Comparison of ENCODE assay signal across 10 cellular contexts in genomic region chr10:133325392-133325760, GRCh38. TPM values are rescaled to one million over a fixed set of nuclear protein-coding genes. Genes with fewer than 3 reads are reported as not detected.
DNase-seq lines count a peak whose midpoint lies in the region; ATAC-seq, FAIRE-seq and TF ChIP-seq lines count a peak whose summit lies in the region.
"Had no signal": no experiment of that assay in that cellular context is flagged by ENCODE, and none has a peak within 500 bp of the region (broad histone marks: within the 10 kb centered on the region; RNA-seq: fewer than 3 reads in every experiment).

No MANE protein-coding gene starts in this region.

- DNase-seq in CD4-positive, alpha-beta T cell: peak in 2 of 10 experiments; percentile 30 to 35
- DNase-seq in NCI-H69 (lab: John Stamatoyannopoulos, UW) (peak; percentile 39), H1 (ENCODE audit: low read depth in 1 of 2, low spot score in 2 of 2) (no peak), neuronal stem cell (ENCODE audit: low spot score) (no peak), aorta (no peak)

- no peak overlapping the region for H2BK12ac ChIP-seq in H1 (ENCODE audit: low read depth, low read length)
- H2BK12ac ChIP-seq in neuronal stem cell (ENCODE audit: low read length): peak overlapping the region; percentile 41

- H3K9me3 ChIP-seq in CD4-positive, alpha-beta T cell (ENCODE audit: control insufficient read depth, low read length): no peaks in the 10 kb centered on the region
- H3K9me3 ChIP-seq in H1 (ENCODE audit: insufficient read depth in 2 of 2, low read depth in 1 of 2, low read length in 1 of 2): peaks cover 0 to 2% of the 10 kb centered on the region in 2 experiments; a peak in 1 of 4 replicates
- no peaks in the 10 kb centered on the region for H3K9me3 ChIP-seq in neuronal stem cell (replicated peaks in 1 of 2; ENCODE audit: control insufficient read depth in 2 of 2, insufficient read depth in 1 of 2, low read depth in 1 of 2, low read length in 2 of 2)
- no peaks in the 10 kb centered on the region for H3K9me3 ChIP-seq in aorta (ENCODE audit: control insufficient read depth, low read length)
- H3K9me3 ChIP-seq: mucosa of descending colon had no signal

- no peak for TF ChIP-seq POLR2A in H1 (IDR thresholded peaks at IDR 0.05; ENCODE audit: control extremely low read depth in 1 of 2, low read depth in 2 of 2, low read length in 2 of 2)

- H4K20me1 ChIP-seq in H1 (replicated peaks in 1 of 2; ENCODE audit: control insufficient read depth in 1 of 2, insufficient read depth in 2 of 2, low read length in 2 of 2): peaks cover 0 to 2% of the 10 kb centered on the region in 2 experiments

- WGBS in H1 (ENCODE audit: extremely low coverage in 1 of 2, insufficient coverage in 1 of 2, insufficient read length in 1 of 2, insufficient replicate concordance in 2 of 2, low coverage in 1 of 2, low lambda C conversion rate in 2 of 2, missing lambda C conversion rate in 1 of 2), 2 experiments: 10% methylated on average over 36 of the region's 39 CpGs; no CpG with 5 or more reads in 1 of the 2 experiments
- WGBS in neuronal stem cell (ENCODE audit: extremely low coverage in 2 of 2, insufficient read length in 2 of 2, insufficient replicate concordance in 1 of 2), 2 donors: no CpG with 5 or more reads among the region's 39 CpGs
- 1% methylated on average over 39 of the region's 39 CpGs for whole genome bisulfite sequencing in aorta, 2 donors

- FAIRE-seq in H1 (lab: Jason Lieb, UNC): no peak

- TF ChIP-seq EP300 in H1 (IDR thresholded peaks at IDR 0.05; ENCODE audit: borderline replicate concordance in 1 of 2, low read depth in 2 of 2, low read length in 2 of 2): no peak

- TF ChIP-seq RAD21 in H1 (IDR thresholded peaks at IDR 0.05 in 1 of 2, conservative IDR thresholded peaks at IDR 0.05 in 1 of 2; ENCODE audit: low read depth in 2 of 2, low read length in 2 of 2): no peak

- TF ChIP-seq CTCF in CD4-positive, alpha-beta T cell (IDR thresholded peaks at IDR 0.05): no peak
- TF ChIP-seq CTCF in H1 (IDR thresholded peaks at IDR 0.05; ENCODE audit: control extremely low read depth in 1 of 3, insufficient read depth in 1 of 3, low read depth in 1 of 3, low read length in 3 of 3): no peak

- H3K4me1 Mint-ChIP-seq in CD4-positive, alpha-beta T cell (ENCODE audit: low read depth): peaks cover 12% of the 10 kb centered on the region

- peak overlapping the region; percentile 85 to 89 for H3K4me2 ChIP-seq in H1 (ENCODE audit: insufficient read depth in 1 of 2, low read depth in 2 of 2, low read length in 2 of 2)
- peak overlapping the region; percentile 89 for H3K4me2 ChIP-seq in neuronal stem cell (ENCODE audit: insufficient read depth, low read length, poor library complexity, severe bottlenecking)

- H3K4me3 Mint-ChIP-seq in CD4-positive, alpha-beta T cell: peak overlapping the region; percentile 88

- H3K27ac Mint-ChIP-seq in CD4-positive, alpha-beta T cell: peak overlapping the region; percentile 67

- intact Hi-C loops in CD4-positive, alpha-beta T cell (cut with DNase I, micrococcal nuclease): loop anchor here in 1 of 2 experiments (5.0 kb wide), 2 partner anchors 67 to 112 kb away; partner anchors contain the start of gene MTG1
- intact Hi-C loops in aorta (cut with DNase I): loop anchor here in 1 of 2 donors (5.0 kb wide), 1 partner anchor 282 kb away; no protein-coding TSS in a partner anchor

- H3K18ac ChIP-seq in H1 (ENCODE audit: extremely low read depth, low read length) (no peak overlapping the region), neuronal stem cell (ENCODE audit: low read length) (peak overlapping the region; percentile 97)

- H2BK5ac ChIP-seq in H1 (ENCODE audit: low read depth, low read length): no peak overlapping the region
- H2BK5ac ChIP-seq in neuronal stem cell (ENCODE audit: low read length): peak overlapping the region; percentile 66

- no peak overlapping the region for H2BK15ac ChIP-seq in H1 (ENCODE audit: low read length)
- peak overlapping the region; percentile 99 for H2BK15ac ChIP-seq in neuronal stem cell (ENCODE audit: low read length)

- H4K8ac ChIP-seq in H1 (ENCODE audit: extremely low read depth, insufficient read depth, low read length) (peak overlapping the region; percentile 35; the same call in 1 of the 2 replicates), neuronal stem cell (ENCODE audit: low read depth, low read length) (no peak overlapping the region)

- H3K14ac ChIP-seq in H1 (ENCODE audit: insufficient read length): no peak overlapping the region
- peak overlapping the region; percentile 71 for H3K14ac ChIP-seq in neuronal stem cell (ENCODE audit: low read length)

- H2BK120ac ChIP-seq in H1 (replicated peaks; ENCODE audit: low read depth, low read length) (no peak overlapping the region), neuronal stem cell (ENCODE audit: low read depth, low read length) (no peak overlapping the region)

- CTCF ChIA-PET in CD4-positive, alpha-beta T cell (lab: Charles Lee): no interaction called here
- CTCF ChIA-PET in H1 (lab: Charles Lee; ENCODE audit: partially characterized antibody): interaction anchor here (1.4 kb wide), 1 partner anchor 26 kb away, joined by 3 read pairs; no protein-coding TSS in a partner anchor

- H3K36me3 ChIP-seq in H1 (ENCODE audit: control insufficient read depth in 2 of 4, insufficient read depth in 4 of 4, low read length in 3 of 4) (no peaks in the 10 kb centered on the region), neuronal stem cell (replicated peaks in 1 of 2; ENCODE audit: control insufficient read depth in 2 of 2, insufficient read depth in 2 of 2, low read length in 2 of 2) (no peaks in the 10 kb centered on the region), aorta (ENCODE audit: control insufficient read depth in 1 of 2, insufficient read depth in 2 of 2, low read length in 1 of 2) (no peaks in the 10 kb centered on the region)

- H3K27me3 Mint-ChIP-seq in CD4-positive, alpha-beta T cell: peaks cover 40% of the 10 kb centered on the region

- H4K5ac ChIP-seq in H1 (ENCODE audit: insufficient read length, low read depth, low read length): no peak overlapping the region

- H3K36me3 Mint-ChIP-seq in CD4-positive, alpha-beta T cell (ENCODE audit: low read depth): no peaks in the 10 kb centered on the region

- POLR2A ChIA-PET in CD4-positive, alpha-beta T cell (lab: Charles Lee): interaction anchor here (1.2 kb wide), 1 partner anchor 11 kb away, joined by 6 read pairs; the partner anchor contains the start of gene CALY
- POLR2A ChIA-PET in H1 (lab: Charles Lee; ENCODE audit: partially characterized antibody): interaction anchor here (0.6 to 1.8 kb wide), 3 partner anchors 26 to 79 kb away, joined by 3 to 7 read pairs (median 4); no protein-coding TSS in a partner anchor

- no peaks in the 10 kb centered on the region for H3K79me2 ChIP-seq in H1 (ENCODE audit: control insufficient read depth in 1 of 2, insufficient read depth in 2 of 2, low read length in 2 of 2)

- H2BK20ac ChIP-seq in H1 (ENCODE audit: low read length): no peak overlapping the region

- H3K4me3 ChIP-seq in H1 (ENCODE audit: extremely low read depth in 1 of 4, insufficient read depth in 2 of 4, low read depth in 3 of 4, low read length in 4 of 4) (peak overlapping the region; percentile 45 to 69 (median 52); a peak in 7 of 8 replicates), neuronal stem cell (ENCODE audit: low read length in 2 of 2) (peak overlapping the region; percentile 48 to 74), aorta (ENCODE audit: low read length in 2 of 2) (peak overlapping the region in 1 of 2 donors; percentile 40)
- H3K4me3 ChIP-seq: mucosa of descending colon had no signal

- H3K9ac ChIP-seq in H1 (replicated peaks in 1 of 4; ENCODE audit: extremely low read depth in 1 of 4, low read depth in 3 of 4, low read length in 3 of 4) (peak overlapping the region in 1 of 4 experiments; percentile 65; a peak in 1 of 7 replicates), neuronal stem cell (ENCODE audit: low read depth, low read length, poor library complexity) (peak overlapping the region; percentile 80)

- H3K23me2 ChIP-seq in H1 (ENCODE audit: low read depth, low read length): peaks cover 6% of the 10 kb centered on the region; the same call in 1 of the 2 replicates

- H3K4ac ChIP-seq in H1 (replicated peaks; ENCODE audit: insufficient read length, low read depth, low read length) (no peak overlapping the region), neuronal stem cell (ENCODE audit: low read length) (no peak overlapping the region)

- peaks cover 42% of the 10 kb centered on the region for H3K27me3 ChIP-seq in CD4-positive, alpha-beta T cell (ENCODE audit: control insufficient read depth, insufficient read depth, low read length)
- H3K27me3 ChIP-seq in H1 (replicated peaks in 1 of 4; ENCODE audit: control insufficient read depth in 3 of 4, extremely low read depth in 1 of 4, insufficient read depth in 3 of 4, low read length in 3 of 4) (peaks cover 17 to 53% (median 45%) of the 10 kb centered on the region in 4 experiments), neuronal stem cell (ENCODE audit: control insufficient read depth in 3 of 3, insufficient read depth in 3 of 3, low read depth in 1 of 3, low read length in 3 of 3) (peaks cover 0 to 44% (median 39%) of the 10 kb centered on the region in 3 experiments), aorta (ENCODE audit: control insufficient read depth in 1 of 2, insufficient read depth in 2 of 2, low read length in 1 of 2) (peaks cover 0 to 1% of the 10 kb centered on the region in 2 donors)

- no peaks in the 10 kb centered on the region for H3K9me3 Mint-ChIP-seq in CD4-positive, alpha-beta T cell

- H2AK5ac ChIP-seq in H1 (ENCODE audit: low read depth, low read length) (no peak overlapping the region), neuronal stem cell (ENCODE audit: low read depth, low read length) (peak overlapping the region; percentile 96)

- no peaks in the 10 kb centered on the region for H3K79me1 ChIP-seq in H1 (ENCODE audit: low read depth, low read length)
- H3K79me1 ChIP-seq in neuronal stem cell (ENCODE audit: low read depth, low read length): peaks cover 1% of the 10 kb centered on the region

- H2AFZ ChIP-seq in H1 (ENCODE audit: low read length): no peak overlapping the region
- H2AFZ ChIP-seq in neuronal stem cell (ENCODE audit: low read length): peak overlapping the region; percentile 96

- peaks cover 0 to 27% (median 6%) of the 10 kb centered on the region in 4 experiments; a peak in 6 of 7 replicates for H3K4me1 ChIP-seq in H1 (replicated peaks in 1 of 4; ENCODE audit: control insufficient read depth in 3 of 4, insufficient read depth in 4 of 4, low read length in 3 of 4)
- H3K4me1 ChIP-seq in neuronal stem cell (ENCODE audit: control insufficient read depth in 2 of 2, insufficient read depth in 1 of 2, low read depth in 1 of 2, low read length in 2 of 2): peaks cover 7 to 14% of the 10 kb centered on the region in 2 donors
- no peaks in the 10 kb centered on the region for H3K4me1 ChIP-seq in aorta (ENCODE audit: control insufficient read depth in 1 of 2, insufficient read depth in 2 of 2, low read length in 2 of 2)

- no peak overlapping the region for H3K56ac ChIP-seq in H1 (replicated peaks; ENCODE audit: insufficient read length, low read depth, low read length)

- H3K27ac ChIP-seq in CD4-positive, alpha-beta T cell (ENCODE audit: low read depth, low read length): no peak overlapping the region
- no peak overlapping the region for H3K27ac ChIP-seq in H1 (ENCODE audit: low read depth, low read length)
- H3K27ac ChIP-seq in neuronal stem cell (replicated peaks; ENCODE audit: low read length): no peak overlapping the region
- H3K27ac ChIP-seq in aorta (ENCODE audit: low read depth in 1 of 2, low read length in 2 of 2): no peak overlapping the region

- H3K23ac ChIP-seq in H1 (ENCODE audit: insufficient read length): no peak overlapping the region
- H3K23ac ChIP-seq in neuronal stem cell (ENCODE audit: low read depth, low read length, poor library complexity): peak overlapping the region; percentile 55

- ATAC-seq in CD4-positive, alpha-beta T cell (ENCODE audit: poor library complexity): no peak
- ATAC-seq in aorta (ENCODE audit: low FRiP score) (no peak), GM18519 (IDR thresholded peaks at IDR 0.05; ENCODE audit: low FRiP score, unreplicated experiment) (no peak), HG02870 (IDR thresholded peaks at IDR 0.05; ENCODE audit: unreplicated experiment) (no peak), HG03521 (IDR thresholded peaks at IDR 0.05; ENCODE audit: unreplicated experiment) (no peak)
- ATAC-seq: mucosa of descending colon had no signal

- H4K91ac ChIP-seq in H1 (replicated peaks; ENCODE audit: insufficient read length, low read length): no peak overlapping the region
- H4K91ac ChIP-seq in neuronal stem cell (ENCODE audit: low read depth, low read length, poor library complexity): no peak overlapping the region

RNA-seq across cellular contexts. Expression of gene CALY, which starts 11.3 kb away (rescaled TPM):
- total RNA-seq in CD4-positive, alpha-beta T cell: 1 to 10 TPM; 3.8 to 3.9 TPM
- total RNA-seq in H1 (2021; fragmentation: NEBNext Ultra II Directional; extraction: Animal tissue kit (Norgen Biotek cat#: 25700)): 1.3 and 1.7 TPM in 2 replicates
- 1.5 and 3.2 TPM in 2 replicates for polyA plus RNA-seq in H1 (2011; rRNA removed)
- polyA plus RNA-seq in H1 (2011; cell fraction: cytosol; rRNA removed): 1.6 TPM
- 2.1 TPM for polyA plus RNA-seq in H1 (2011; cell fraction: nucleus; rRNA removed)
- 0.88 to 2.4 TPM (median 1.5 TPM) in 4 replicates for polyA plus RNA-seq in H1 (2012, experiment 1 of 2)
- not detected for polyA plus RNA-seq in H1 (2012, experiment 2 of 2)
- 1.7 TPM for polyA plus RNA-seq in H1 (2013, experiment 1 of 2)
- polyA plus RNA-seq in H1 (2013, experiment 2 of 2): 1.3 TPM
- not detected in 2 replicates for polyA minus RNA-seq in H1 (2011; rRNA and poly(A)+ RNA removed)
- not detected for polyA minus RNA-seq in H1 (2011; cell fraction: cytosol; rRNA and poly(A)+ RNA removed)
- not detected for polyA minus RNA-seq in H1 (2011; cell fraction: nucleus; rRNA and poly(A)+ RNA removed)
- polyA plus RNA-seq in neuronal stem cell (2013, experiment 1 of 2): 9.4 TPM
- polyA plus RNA-seq in neuronal stem cell (2013, experiment 2 of 2): 11.0 TPM
- not detected for total RNA-seq in aorta
- polyA plus RNA-seq in aorta: not detected
- total RNA-seq: M059J had no signal

RNA-seq across cellular contexts. Expression of gene ZNF511, which starts 16.7 kb away (rescaled TPM):
- total RNA-seq in CD4-positive, alpha-beta T cell: 10 to 100 TPM; 38.1 to 40.9 TPM
- total RNA-seq in H1 (2021; fragmentation: NEBNext Ultra II Directional; extraction: Animal tissue kit (Norgen Biotek cat#: 25700)): 64.5 and 71.7 TPM in 2 replicates
- 55.4 and 70.5 TPM in 2 replicates for polyA plus RNA-seq in H1 (2011; rRNA removed)
- 50.7 TPM for polyA plus RNA-seq in H1 (2011; cell fraction: cytosol; rRNA removed)
- polyA plus RNA-seq in H1 (2011; cell fraction: nucleus; rRNA removed): 74.1 TPM
- 46.7 to 71.7 TPM (median 59.4 TPM) in 4 replicates for polyA plus RNA-seq in H1 (2012, experiment 1 of 2)
- 86.3 TPM for polyA plus RNA-seq in H1 (2012, experiment 2 of 2)
- 42.1 TPM for polyA plus RNA-seq in H1 (2013, experiment 1 of 2)
- 37.2 TPM for polyA plus RNA-seq in H1 (2013, experiment 2 of 2)
- 25.8 and 35.1 TPM in 2 replicates for polyA minus RNA-seq in H1 (2011; rRNA and poly(A)+ RNA removed)
- polyA minus RNA-seq in H1 (2011; cell fraction: cytosol; rRNA and poly(A)+ RNA removed): 18.7 TPM
- polyA minus RNA-seq in H1 (2011; cell fraction: nucleus; rRNA and poly(A)+ RNA removed): 26.4 TPM
- polyA plus RNA-seq in neuronal stem cell (2013, experiment 1 of 2): 40.1 TPM
- 35.5 TPM for polyA plus RNA-seq in neuronal stem cell (2013, experiment 2 of 2)
- 10 to 100 TPM; 18.2 to 28.5 TPM for total RNA-seq in aorta
- polyA plus RNA-seq in aorta: 10 to 100 TPM; 35.6 to 39.6 TPM

RNA-seq across cellular contexts. Expression of gene TUBGCP2, which starts 16.7 kb away (rescaled TPM):
- 10 to 100 TPM; 89.3 to 94.2 TPM for total RNA-seq in CD4-positive, alpha-beta T cell
- total RNA-seq in H1 (2021; fragmentation: NEBNext Ultra II Directional; extraction: Animal tissue kit (Norgen Biotek cat#: 25700)): 51.9 and 54.2 TPM in 2 replicates
- 34.9 and 43.9 TPM in 2 replicates for polyA plus RNA-seq in H1 (2011; rRNA removed)
- polyA plus RNA-seq in H1 (2011; cell fraction: cytosol; rRNA removed): 37.4 TPM
- polyA plus RNA-seq in H1 (2011; cell fraction: nucleus; rRNA removed): 90.0 TPM
- 34.7 to 46.0 TPM (median 39.6 TPM) in 4 replicates for polyA plus RNA-seq in H1 (2012, experiment 1 of 2)
- 59.6 TPM for polyA plus RNA-seq in H1 (2012, experiment 2 of 2)
- 29.0 TPM for polyA plus RNA-seq in H1 (2013, experiment 1 of 2)
- 30.8 TPM for polyA plus RNA-seq in H1 (2013, experiment 2 of 2)
- polyA minus RNA-seq in H1 (2011; rRNA and poly(A)+ RNA removed): 37.1 and 40.7 TPM in 2 replicates
- 26.8 TPM for polyA minus RNA-seq in H1 (2011; cell fraction: cytosol; rRNA and poly(A)+ RNA removed)
- polyA minus RNA-seq in H1 (2011; cell fraction: nucleus; rRNA and poly(A)+ RNA removed): 44.3 TPM
- polyA plus RNA-seq in neuronal stem cell (2013, experiment 1 of 2): 33.5 TPM
- polyA plus RNA-seq in neuronal stem cell (2013, experiment 2 of 2): 35.6 TPM
- total RNA-seq in aorta: 10 to 100 TPM; 40.0 to 49.1 TPM
- 100 to 1,000 TPM in 1 of 2 donors, 10 to 100 TPM in 1; 11.3 to 194 TPM for polyA plus RNA-seq in aorta

RNA-seq across cellular contexts. Expression of gene PRAP1, which starts 21.8 kb away (rescaled TPM):
- not detected for total RNA-seq in CD4-positive, alpha-beta T cell
- 0.61 TPM in 1 of 2 replicates, not detected in the other for total RNA-seq in H1 (2021; fragmentation: NEBNext Ultra II Directional; extraction: Animal tissue kit (Norgen Biotek cat#: 25700))
- polyA plus RNA-seq in H1 (2011; rRNA removed) (1.4 and 1.6 TPM in 2 replicates), aorta (10 to 100 TPM in 1 of 2 donors, under 1 TPM in 1; 0.49 to 51.6 TPM)
- polyA plus RNA-seq in H1 (2011; cell fraction: cytosol; rRNA removed): 0.40 TPM
- 0.91 TPM for polyA plus RNA-seq in H1 (2011; cell fraction: nucleus; rRNA removed)
- polyA plus RNA-seq in H1 (2012, experiment 1 of 2): 0.72 to 1.2 TPM (median 0.87 TPM) in 4 replicates
- polyA plus RNA-seq in H1 (2012, experiment 2 of 2): 1.2 TPM
- 1.1 TPM for polyA plus RNA-seq in H1 (2013, experiment 1 of 2)
- polyA plus RNA-seq in H1 (2013, experiment 2 of 2): 1.2 TPM
- 0.39 TPM in 1 of 2 replicates, not detected in the other for polyA minus RNA-seq in H1 (2011; rRNA and poly(A)+ RNA removed)
- not detected for polyA minus RNA-seq in H1 (2011; cell fraction: cytosol; rRNA and poly(A)+ RNA removed)
- polyA minus RNA-seq in H1 (2011; cell fraction: nucleus; rRNA and poly(A)+ RNA removed): not detected
- polyA plus RNA-seq in neuronal stem cell (2013, experiment 1 of 2): 0.52 TPM
- polyA plus RNA-seq in neuronal stem cell (2013, experiment 2 of 2): 0.43 TPM
- total RNA-seq in aorta: not detected
- total RNA-seq: M059J had no signal

RNA-seq across cellular contexts. Expression of gene FUOM, which starts 32.4 kb away (rescaled TPM):
- total RNA-seq in CD4-positive, alpha-beta T cell: 10 to 100 TPM; 10.3 to 11.7 TPM
- total RNA-seq in H1 (2021; fragmentation: NEBNext Ultra II Directional; extraction: Animal tissue kit (Norgen Biotek cat#: 25700)): 21.1 and 22.0 TPM in 2 replicates
- polyA plus RNA-seq in H1 (2011; rRNA removed) (30.4 and 41.6 TPM in 2 replicates), aorta (10 to 100 TPM; 26.3 to 54.8 TPM)
- 34.4 TPM for polyA plus RNA-seq in H1 (2011; cell fraction: cytosol; rRNA removed)
- 40.7 TPM for polyA plus RNA-seq in H1 (2011; cell fraction: nucleus; rRNA removed)
- polyA plus RNA-seq in H1 (2012, experiment 1 of 2): 14.1 to 21.4 TPM (median 19.5 TPM) in 4 replicates
- polyA plus RNA-seq in H1 (2012, experiment 2 of 2): 31.3 TPM
- 26.0 TPM for polyA plus RNA-seq in H1 (2013, experiment 1 of 2)
- polyA plus RNA-seq in H1 (2013, experiment 2 of 2): 24.2 TPM
- polyA minus RNA-seq in H1 (2011; rRNA and poly(A)+ RNA removed): 3.3 and 4.7 TPM in 2 replicates
- polyA minus RNA-seq in H1 (2011; cell fraction: cytosol; rRNA and poly(A)+ RNA removed): 13.8 TPM
- 49.8 TPM for polyA minus RNA-seq in H1 (2011; cell fraction: nucleus; rRNA and poly(A)+ RNA removed)
- 16.2 TPM for polyA plus RNA-seq in neuronal stem cell (2013, experiment 1 of 2)
- polyA plus RNA-seq in neuronal stem cell (2013, experiment 2 of 2): 16.5 TPM
- 10 to 100 TPM; 15.2 to 23.6 TPM for total RNA-seq in aorta
